8 cellular contexts compared by ENCODE assay signal in the genomic region with DNA sequence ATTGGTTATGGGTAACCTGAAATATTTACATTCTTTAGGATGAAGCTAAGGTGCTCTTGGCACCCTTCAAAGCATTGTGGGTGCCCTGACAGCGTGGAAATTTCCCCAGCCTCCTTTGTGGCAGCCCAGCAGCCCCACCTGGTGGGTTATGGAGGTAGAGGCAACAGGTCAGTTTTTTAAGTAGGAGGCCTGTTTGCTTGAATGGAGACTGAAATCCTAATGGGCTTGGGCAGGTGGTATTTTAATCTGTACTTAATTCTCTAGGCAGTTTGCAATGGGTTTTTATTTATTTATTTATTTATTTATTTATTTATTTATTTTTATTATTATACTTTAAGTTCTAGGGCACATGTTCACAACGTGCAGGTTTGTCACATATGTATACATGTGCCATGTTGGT.
DNase-seq lines count a peak whose midpoint lies in the region; ATAC-seq, FAIRE-seq and TF ChIP-seq lines count a peak whose summit lies in the region.

No MANE protein-coding gene starts in this region.

- H3K27me3 ChIP-seq in heart left ventricle, result no peaks in the 10 kb centered on the region

- H3K36me3 Mint-ChIP-seq in activated T-helper 17 cell treated with anti-CD3 and anti-CD28 coated beads, Interleukin-2, amount 50 U/mL, for 72 hours (ENCODE audit: low read depth), result no peaks in the 10 kb centered on the region

- no peak for TF ChIP-seq POLR2A in GM12892 (IDR thresholded peaks at IDR 0.05; ENCODE audit: low read depth, low read length)
- TF ChIP-seq POLR2A in heart left ventricle (IDR thresholded peaks at IDR 0.05), result no peak

- 51 to 63% (median 52%) methylated on average over 2 of the region's 2 CpGs for WGBS in heart left ventricle, 4 donors

- H3K36me3 ChIP-seq in heart left ventricle, result no peaks in the 10 kb centered on the region

- H3K9me3 Mint-ChIP-seq in activated T-helper 17 cell treated with anti-CD3 and anti-CD28 coated beads, Interleukin-2, amount 50 U/mL, for 72 hours, result peaks cover 5% of the 10 kb centered on the region

- peak; percentile 39 to 74 (median 58) for TF ChIP-seq CTCF in heart left ventricle (IDR thresholded peaks at IDR 0.05)

- FAIRE-seq in GM12892 (lab: Jason Lieb, UNC), result no peak

- DNase-seq in GM12892 (ENCODE audit: insufficient read length), result peak; percentile 33
- DNase-seq in RPMI8226, result peak; percentile 44
- peak; percentile 20 to 63 (median 34) for DNase-seq in heart left ventricle
- peak in 3 of 4 experiments; percentile 25 to 49 (median 37) for DNase-seq in stimulated activated CD4-positive, alpha-beta T cell treated with anti-CD3 and anti-CD28 coated beads, Interleukin-1b, Interleukin-23, amount 100 ng/mL, for 24 hours (ENCODE audit: low read depth in 4 of 4, low spot score in 1 of 4)
- DNase-seq in NCI-H1930 (lab: John Stamatoyannopoulos, UW), result no peak

- H3K4me1 ChIP-seq in heart left ventricle, result peaks cover 0 to 4% (median 0%) of the 10 kb centered on the region in 12 donors

- intact Hi-C loops in heart left ventricle (cut with DNase I), result loop anchor here in 7 of 10 donors (1.0 to 10.0 kb wide), 6 partner anchors 153 to 353 kb away; a partner anchor contains a TSS

- H3K27ac Mint-ChIP-seq in activated T-helper 17 cell treated with anti-CD3 and anti-CD28 coated beads, Interleukin-2, amount 50 U/mL, for 72 hours, result no peak overlapping the region

- no peak overlapping the region for H3K4me3 ChIP-seq in heart left ventricle

- H3K27ac ChIP-seq in heart left ventricle, result no peak overlapping the region

- no peaks in the 10 kb centered on the region for H3K27me3 Mint-ChIP-seq in activated T-helper 17 cell treated with anti-CD3 and anti-CD28 coated beads, Interleukin-2, amount 50 U/mL, for 72 hours

- H3K9me3 ChIP-seq in heart left ventricle, result peaks cover 0 to 7% (median 0%) of the 10 kb centered on the region in 12 donors

- H3K4me1 Mint-ChIP-seq in activated T-helper 17 cell treated with anti-CD3 and anti-CD28 coated beads, Interleukin-2, amount 50 U/mL, for 72 hours, result peaks cover 5% of the 10 kb centered on the region

- H3K4me3 Mint-ChIP-seq in activated T-helper 17 cell treated with anti-CD3 and anti-CD28 coated beads, Interleukin-2, amount 50 U/mL, for 72 hours, result no peak overlapping the region

- ATAC-seq in HG02973 (IDR thresholded peaks at IDR 0.05; ENCODE audit: unreplicated experiment), result peak; percentile 54
- peak; percentile 82 for ATAC-seq in activated T-helper 17 cell treated with anti-CD3 and anti-CD28 coated beads, Interleukin-2, amount 50 U/mL, for 72 hours (replicated peaks)
- ATAC-seq in heart left ventricle, result peak in 3 of 4 donors; percentile 42 to 83 (median 61)
- ATAC-seq in GM19455 (IDR thresholded peaks at IDR 0.05; ENCODE audit: unreplicated experiment), result no peak

Comparison
In these comparisons a context has a peak if more than half of its experiments do, and no peak if none do; other contexts are left out.
1. DNase-seq: peak in GM12892 (single experiment), RPMI8226 (single experiment), heart left ventricle (5 of 5) and stimulated activated CD4-positive, alpha-beta T cell treated with anti-CD3 and anti-CD28 coated beads, Interleukin-1b, Interleukin-23, amount 100 ng/mL, for 24 hours (3 of 4); none in NCI-H1930 (0 of 2).